ENCODE assay signal across 14 cellular contexts in the genomic region with DNA sequence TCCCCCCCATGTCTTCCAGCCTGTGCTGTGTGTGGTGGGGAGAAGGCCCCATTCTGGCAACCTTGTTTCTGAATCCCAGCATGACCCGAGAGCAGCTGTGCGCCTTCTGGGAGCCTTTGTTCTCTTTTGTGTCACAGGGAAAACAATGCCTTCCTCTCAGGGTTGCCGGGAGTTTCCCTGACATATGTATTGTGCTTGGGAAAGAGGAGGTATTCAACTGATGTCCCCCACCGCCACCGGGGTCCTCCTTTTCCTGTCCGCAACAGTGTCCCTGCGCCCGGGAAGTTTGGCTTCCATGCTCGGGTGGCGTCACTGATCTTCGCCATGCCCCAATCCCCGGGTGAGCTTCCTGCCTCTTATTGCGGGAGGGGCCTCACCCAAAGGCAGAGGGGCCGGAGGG.
"Had no signal": no experiment of that assay in that cellular context is flagged by ENCODE, and none has a peak within 500 bp of the region (broad histone marks: within the 10 kb centered on the region; RNA-seq: fewer than 3 reads in every experiment).

No MANE protein-coding gene starts in this region.

- H3K27ac Mint-ChIP-seq: activated B cell treated with CpG ODN at 0.5 μM for 24 hours; activated CD4-positive, alpha-beta T cell treated with anti-CD3 and anti-CD28 coated beads, Interleukin-2, amount 10 ng/mL, durations not matched to agents 7 days and 5 days; activated naive CD8-positive, alpha-beta T cell treated with anti-CD3 and anti-CD28 coated beads, Interleukin-2, amount 10 ng/mL, durations not matched to agents 7 days and 5 days; activated T-helper 1 cell treated with anti-CD3 and anti-CD28 coated beads, Interleukin-12 subunit alpha, Interleukin-12 subunit beta, Interleukin-2, Interleukin-4 antibody, amounts not matched to agents 30 ng/mL and 10 ng/mL and 1 ng/mL, durations not matched to agents 14 hours and 24 hours and 36 hours; nephron had no signal

- DNase-seq: activated B cell treated with CpG ODN at 0.5 μM for 24 hours; activated CD4-positive, alpha-beta T cell treated with anti-CD3 and anti-CD28 coated beads, Interleukin-2, amount 10 ng/mL, durations not matched to agents 7 days and 5 days; activated CD8-positive, alpha-beta memory T cell treated with anti-CD3 and anti-CD28 coated beads, Interleukin-2, amount 50 U/mL, for 48 hours; activated naive CD8-positive, alpha-beta T cell treated with anti-CD3 and anti-CD28 coated beads, Interleukin-2, amount 10 ng/mL, durations not matched to agents 7 days and 5 days; brain microvascular endothelial cell; erythroblast; mesendoderm; psoas muscle; stimulated activated CD4-positive, alpha-beta T cell treated with anti-CD3 and anti-CD28 coated beads, Interleukin-1b, Interleukin-23, amount 100 ng/mL, for 48 hours; SW 1271; thyroid gland; uterus had no signal

- H3K36me3 ChIP-seq: brain microvascular endothelial cell, uterus had no signal

- H3K4me3 Mint-ChIP-seq: activated B cell treated with CpG ODN at 0.5 μM for 24 hours; activated CD4-positive, alpha-beta T cell treated with anti-CD3 and anti-CD28 coated beads, Interleukin-2, amount 10 ng/mL, durations not matched to agents 7 days and 5 days; activated naive CD8-positive, alpha-beta T cell treated with anti-CD3 and anti-CD28 coated beads, Interleukin-2, amount 10 ng/mL, durations not matched to agents 7 days and 5 days; activated T-helper 1 cell treated with anti-CD3 and anti-CD28 coated beads, Interleukin-12 subunit alpha, Interleukin-12 subunit beta, Interleukin-2, Interleukin-4 antibody, amounts not matched to agents 30 ng/mL and 10 ng/mL and 1 ng/mL, durations not matched to agents 14 hours and 24 hours and 36 hours; nephron had no signal

- H3K4me3 ChIP-seq: psoas muscle, thyroid gland, uterus had no signal

- H3K27me3 Mint-ChIP-seq: activated CD4-positive, alpha-beta T cell treated with anti-CD3 and anti-CD28 coated beads, Interleukin-2, amount 10 ng/mL, durations not matched to agents 7 days and 5 days had no signal

- H3K27ac ChIP-seq: brain microvascular endothelial cell, psoas muscle, thyroid gland, uterus had no signal

- ATAC-seq: psoas muscle had no signal

- H3K4me1 ChIP-seq: psoas muscle, thyroid gland had no signal

- H3K36me3 Mint-ChIP-seq: activated naive CD8-positive, alpha-beta T cell treated with anti-CD3 and anti-CD28 coated beads, Interleukin-2, amount 10 ng/mL, durations not matched to agents 7 days and 5 days had no signal

- H3K9me3 Mint-ChIP-seq: activated B cell treated with CpG ODN at 0.5 μM for 24 hours; activated CD4-positive, alpha-beta T cell treated with anti-CD3 and anti-CD28 coated beads, Interleukin-2, amount 10 ng/mL, durations not matched to agents 7 days and 5 days; activated naive CD8-positive, alpha-beta T cell treated with anti-CD3 and anti-CD28 coated beads, Interleukin-2, amount 10 ng/mL, durations not matched to agents 7 days and 5 days; activated T-helper 1 cell treated with anti-CD3 and anti-CD28 coated beads, Interleukin-12 subunit alpha, Interleukin-12 subunit beta, Interleukin-2, Interleukin-4 antibody, amounts not matched to agents 30 ng/mL and 10 ng/mL and 1 ng/mL, durations not matched to agents 14 hours and 24 hours and 36 hours had no signal

- H3K27me3 ChIP-seq: brain microvascular endothelial cell, thyroid gland, uterus had no signal

- H3K4me1 Mint-ChIP-seq: activated B cell treated with CpG ODN at 0.5 μM for 24 hours; activated CD4-positive, alpha-beta T cell treated with anti-CD3 and anti-CD28 coated beads, Interleukin-2, amount 10 ng/mL, durations not matched to agents 7 days and 5 days; activated naive CD8-positive, alpha-beta T cell treated with anti-CD3 and anti-CD28 coated beads, Interleukin-2, amount 10 ng/mL, durations not matched to agents 7 days and 5 days had no signal
